ENCODE assay signal across 30 cellular contexts in genomic region chr15:87740655-87741344, GRCh38.
"Had no signal": no experiment of that assay in that cellular context is flagged by ENCODE, and none has a peak within 500 bp of the region (broad histone marks: within the 10 kb centered on the region; RNA-seq: fewer than 3 reads in every experiment).

No MANE protein-coding gene starts in this region.

- H3K27me3 ChIP-seq: breast epithelium, cardiac muscle cell, colonic mucosa had no signal

- H3K36me3 ChIP-seq: breast epithelium, cardiac muscle cell, colonic mucosa, esophagus squamous epithelium, heart left ventricle, WERI-Rb-1 had no signal

- H3K4me3 ChIP-seq: breast epithelium, cardiac muscle cell, colonic mucosa, esophagus squamous epithelium, heart left ventricle had no signal

- H3K4me1 ChIP-seq: breast epithelium, colonic mucosa, esophagus squamous epithelium, heart left ventricle had no signal

- ATAC-seq: activated CD4-positive, CD25-positive, alpha-beta regulatory T cell treated with anti-CD3 and anti-CD28 coated beads, Interleukin-2, amount 50 U/mL, for 24 hours; activated CD8-positive, alpha-beta T cell treated with anti-CD3 and anti-CD28 coated beads for 36 hours; activated T-cell treated with anti-CD3 and anti-CD28 coated beads, Interleukin-2, amount 50 U/mL, for 4 hours; activated T-helper 17 cell treated with anti-CD3 and anti-CD28 coated beads, Interleukin-2, amount 50 U/mL, for 72 hours; heart left ventricle; T-helper 17 cell had no signal

- H3K9me3 ChIP-seq: breast epithelium, colonic mucosa, esophagus squamous epithelium, heart left ventricle had no signal

- H3K27ac ChIP-seq: breast epithelium, cardiac muscle cell, colonic mucosa, epithelial cell of prostate, esophagus squamous epithelium, heart left ventricle, WERI-Rb-1 had no signal

- DNase-seq: activated B cell treated with CpG ODN at 0.5 μM for 24 hours; activated CD4-positive, alpha-beta T cell treated with anti-CD3 and anti-CD28 coated beads for 48 hours; activated CD4-positive, alpha-beta T cell treated with anti-CD3 and anti-CD28 coated beads, Interleukin-2, amount 50 U/mL, for 1 hour; activated CD4-positive, alpha-beta T cell treated with anti-CD3 and anti-CD28 coated beads, Interleukin-2, amount 50 U/mL, for 48 hours; activated CD8-positive, alpha-beta memory T cell treated with anti-CD3 and anti-CD28 coated beads for 24 hours; activated CD8-positive, alpha-beta T cell treated with anti-CD3 and anti-CD28 coated beads for 36 hours; activated effector memory CD4-positive, alpha-beta T cell treated with Interleukin-2 at 50 U/mL for 16 hours; activated gamma-delta T cell treated with Interleukin-2 at 50 U/mL for 16 hours; activated naive CD4-positive, alpha-beta T cell treated with anti-CD3 and anti-CD28 coated beads, Interleukin-2, amount 50 U/mL, for 16 hours; activated naive CD4-positive, alpha-beta T cell treated with Interleukin-2 at 50 U/mL for 16 hours; activated T-cell treated with anti-CD3 and anti-CD28 coated beads, Interleukin-2, amount 50 U/mL, for 4 hours; amygdala; aorta; central memory CD4-positive, alpha-beta T cell; cerebellar nuclear complex; colonic mucosa; effector CD8-positive, alpha-beta T cell; esophagus squamous epithelium; foreskin fibroblast; glutamatergic neuron; heart left ventricle; T-helper 1 cell; T-helper 17 cell; T1000; WERI-Rb-1 had no signal
